25 cellular contexts compared by ENCODE assay signal in the genomic region with DNA sequence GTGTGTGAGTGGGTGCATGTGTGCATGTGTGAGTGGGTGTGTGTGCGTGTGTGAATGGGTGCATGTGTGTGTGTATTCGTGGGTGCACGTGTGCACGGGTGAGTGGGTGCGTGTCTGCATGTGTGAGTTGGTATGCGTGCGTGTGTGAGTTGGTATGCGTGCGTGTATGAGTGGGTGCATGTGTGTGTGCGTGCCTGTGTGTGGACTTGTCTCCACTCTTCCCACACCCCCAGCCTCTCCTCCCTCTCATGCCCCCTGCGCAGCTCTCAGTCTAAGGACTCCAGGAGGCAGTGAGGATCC. TPM values are rescaled to one million over a fixed set of nuclear protein-coding genes. Genes with fewer than 3 reads are reported as not detected.
DNase-seq lines count a peak whose midpoint lies in the region; FAIRE-seq and TF ChIP-seq lines count a peak whose summit lies in the region.
"Had no signal": no experiment of that assay in that cellular context is flagged by ENCODE, and none has a peak within 500 bp of the region (broad histone marks: within the 10 kb centered on the region; RNA-seq: fewer than 3 reads in every experiment).

No MANE protein-coding gene starts in this region.

- H4K12ac ChIP-seq in trophoblast cell (ENCODE audit: low read depth, low read length), result no peak overlapping the region

- H2AFZ ChIP-seq in astrocyte (ENCODE audit: low read depth, low read length), result no peak overlapping the region
- no peak overlapping the region for H2AFZ ChIP-seq in H1 (ENCODE audit: low read length)
- no peak overlapping the region for H2AFZ ChIP-seq in trophoblast cell (ENCODE audit: insufficient read depth, low read length, poor library complexity)

- H4K20me1 ChIP-seq in astrocyte (ENCODE audit: insufficient read depth, low read length) (no peaks in the 10 kb centered on the region), H1 (replicated peaks in 1 of 2; ENCODE audit: control insufficient read depth in 1 of 2, insufficient read depth in 2 of 2, low read length in 2 of 2) (peaks cover 0 to 7% of the 10 kb centered on the region in 2 experiments)
- H4K20me1 ChIP-seq: BLaER1 had no signal

- H3K27me3 Mint-ChIP-seq in astrocyte (ENCODE audit: low read depth, unreplicated experiment), result peaks cover 37% of the 10 kb centered on the region

- H3K27ac Mint-ChIP-seq in astrocyte (ENCODE audit: unreplicated experiment), result no peak overlapping the region
- H3K27ac Mint-ChIP-seq: CD4-positive, alpha-beta memory T cell; HFFc6; IgD-negative memory B cell had no signal

- H3K27me3 ChIP-seq in astrocyte (ENCODE audit: insufficient read depth, low read length) (peaks cover 8% of the 10 kb centered on the region), H1 (replicated peaks in 1 of 4; ENCODE audit: control insufficient read depth in 3 of 4, extremely low read depth in 1 of 4, insufficient read depth in 3 of 4, low read length in 3 of 4) (no peaks in the 10 kb centered on the region), trophoblast cell (ENCODE audit: insufficient read depth, low read length) (no peaks in the 10 kb centered on the region)
- H3K27me3 ChIP-seq: BLaER1 had no signal

- POLR2A ChIA-PET in HEK293 (lab: Yijun Ruan, JAX) (no interaction called here), H1 (lab: Charles Lee; ENCODE audit: partially characterized antibody) (no interaction called here)

- H2BK15ac ChIP-seq in H1 (ENCODE audit: low read length), result no peak overlapping the region

- H3K23me2 ChIP-seq in H1 (ENCODE audit: low read depth, low read length), result peaks cover 5% of the 10 kb centered on the region; the same call in 1 of the 2 replicates

- H3K79me1 ChIP-seq in H1 (ENCODE audit: low read depth, low read length) (no peaks in the 10 kb centered on the region), trophoblast cell (ENCODE audit: low read length) (no peaks in the 10 kb centered on the region)

- peaks cover 2% of the 10 kb centered on the region for H3K4me1 Mint-ChIP-seq in astrocyte (ENCODE audit: low read depth, unreplicated experiment)
- H3K4me1 Mint-ChIP-seq: CD4-positive, alpha-beta memory T cell; IgD-negative memory B cell had no signal

- H3K4ac ChIP-seq in H1 (replicated peaks; ENCODE audit: insufficient read length, low read depth, low read length), result no peak overlapping the region
- no peak overlapping the region for H3K4ac ChIP-seq in trophoblast cell (ENCODE audit: low read depth, low read length)

- H3K4me1 ChIP-seq in HEK293 (ENCODE audit: control insufficient read depth, insufficient read depth, low read length) (no peaks in the 10 kb centered on the region), astrocyte (ENCODE audit: insufficient read depth, low read length) (no peaks in the 10 kb centered on the region), H1 (replicated peaks in 1 of 4; ENCODE audit: control insufficient read depth in 3 of 4, insufficient read depth in 4 of 4, low read length in 3 of 4) (no peaks in the 10 kb centered on the region; a peak in 1 of 7 replicates), trophoblast cell (ENCODE audit: control insufficient read depth in 1 of 2, insufficient read depth in 2 of 2, low read length in 2 of 2) (no peaks in the 10 kb centered on the region)

- no peak overlapping the region for H2BK12ac ChIP-seq in H1 (ENCODE audit: low read depth, low read length)
- H2BK12ac ChIP-seq in trophoblast cell (ENCODE audit: low read length), result no peak overlapping the region

- no peaks in the 10 kb centered on the region for H3K9me3 ChIP-seq in HEK293 (ENCODE audit: control insufficient read depth, insufficient read depth, low read depth, low read length)
- H3K9me3 ChIP-seq in astrocyte (ENCODE audit: insufficient read depth, low read depth, low read length), result no peaks in the 10 kb centered on the region
- H3K9me3 ChIP-seq in H1 (ENCODE audit: insufficient read depth in 2 of 2, low read depth in 1 of 2, low read length in 1 of 2), result no peaks in the 10 kb centered on the region
- H3K9me3 ChIP-seq in trophoblast cell (ENCODE audit: insufficient read depth, low read depth, low read length), result peaks cover 7% of the 10 kb centered on the region
- H3K9me3 ChIP-seq: BLaER1 had no signal

- H3K4me2 ChIP-seq in astrocyte (ENCODE audit: low read length), result no peak overlapping the region
- H3K4me2 ChIP-seq in H1 (ENCODE audit: insufficient read depth in 1 of 2, low read depth in 2 of 2, low read length in 2 of 2), result no peak overlapping the region
- no peak overlapping the region for H3K4me2 ChIP-seq in trophoblast cell (ENCODE audit: low read length)
- H3K4me2 ChIP-seq: BLaER1 had no signal

- H2AK5ac ChIP-seq in H1 (ENCODE audit: low read depth, low read length), result no peak overlapping the region
- no peak overlapping the region for H2AK5ac ChIP-seq in trophoblast cell (ENCODE audit: low read length)

- TF ChIP-seq RAD21 in H1 (IDR thresholded peaks at IDR 0.05 in 1 of 2, conservative IDR thresholded peaks at IDR 0.05 in 1 of 2; ENCODE audit: low read depth in 2 of 2, low read length in 2 of 2), result no peak

- no peak overlapping the region for H2BK20ac ChIP-seq in H1 (ENCODE audit: low read length)

- H3K36me3 Mint-ChIP-seq in astrocyte (ENCODE audit: low read depth, unreplicated experiment), result no peaks in the 10 kb centered on the region
- H3K36me3 Mint-ChIP-seq: CD14-positive monocyte; CD4-positive, alpha-beta memory T cell; IgD-negative memory B cell had no signal

- 90% methylated on average over 11 of the region's 11 CpGs; no CpG with 5 or more reads in 1 of the 2 experiments for whole genome bisulfite sequencing in H1 (ENCODE audit: extremely low coverage in 1 of 2, insufficient coverage in 1 of 2, insufficient read length in 1 of 2, insufficient replicate concordance in 2 of 2, low coverage in 1 of 2, low lambda C conversion rate in 2 of 2, missing lambda C conversion rate in 1 of 2), 2 experiments
- WGBS in trophoblast cell (ENCODE audit: extremely low coverage, insufficient coverage, insufficient read length), result 100% methylated on average over 4 of the region's 11 CpGs

- H3K9me3 Mint-ChIP-seq in astrocyte (ENCODE audit: unreplicated experiment), result peaks cover 1% of the 10 kb centered on the region
- H3K9me3 Mint-ChIP-seq: CD4-positive, alpha-beta memory T cell; HFFc6; IgD-negative memory B cell had no signal

- H3K23ac ChIP-seq in H1 (ENCODE audit: insufficient read length) (no peak overlapping the region), trophoblast cell (ENCODE audit: low read length) (no peak overlapping the region)

- no peak for DNase-seq in astrocyte (ENCODE audit: low read depth)
- no peak for DNase-seq in H1 (ENCODE audit: low read depth in 1 of 2, low spot score in 2 of 2)
- no peak for DNase-seq in trophoblast cell
- DNase-seq in stimulated activated CD8-positive, alpha-beta memory T cell treated with anti-CD3 and anti-CD28 coated beads, Interleukin-4, amount 100 ng/mL, for 48 hours, result no peak
- no peak for DNase-seq in activated CD4-positive, alpha-beta T cell treated with anti-CD3 and anti-CD28 coated beads, Interleukin-2, amount 50 U/mL, for 4 hours
- no peak for DNase-seq in Ammon's horn (ENCODE audit: low spot score)
- no peak for DNase-seq in frontal cortex (ENCODE audit: low spot score in 2 of 2)
- DNase-seq: ACHN, AML-193, DMS153, DMS79 treated with DMSO at 0.1 percent for 48 hours, GF-D8, HCEC 1CT, HFFc6, KBM-7 had no signal

- TF ChIP-seq EP300 in H1 (IDR thresholded peaks at IDR 0.05; ENCODE audit: borderline replicate concordance in 1 of 2, low read depth in 2 of 2, low read length in 2 of 2), result no peak

- H4K91ac ChIP-seq in H1 (replicated peaks; ENCODE audit: insufficient read length, low read length) (no peak overlapping the region), trophoblast cell (ENCODE audit: low read depth, low read length) (no peak overlapping the region)

- H3K36me3 ChIP-seq in HEK293 (ENCODE audit: control insufficient read depth in 2 of 2, insufficient read depth in 1 of 2, low read length in 2 of 2) (no peaks in the 10 kb centered on the region), astrocyte (ENCODE audit: insufficient read depth, low read length) (no peaks in the 10 kb centered on the region), H1 (ENCODE audit: control insufficient read depth in 2 of 4, insufficient read depth in 4 of 4, low read length in 3 of 4) (no peaks in the 10 kb centered on the region), trophoblast cell (ENCODE audit: control insufficient read depth in 1 of 2, insufficient read depth in 2 of 2, low read length in 2 of 2) (no peaks in the 10 kb centered on the region)
- H3K36me3 ChIP-seq: BLaER1 had no signal

- CTCF ChIA-PET in HEK293 (lab: Yijun Ruan, JAX), result interaction anchor here (0.6 to 1.3 kb wide), 2 partner anchors 14 to 95 kb away, joined by 3 to 4 read pairs; no protein-coding TSS in a partner anchor
- CTCF ChIA-PET in H1 (lab: Charles Lee; ENCODE audit: partially characterized antibody), result interaction anchor here (1.0 to 3.4 kb wide), 3 partner anchors 15 to 20 kb away, joined by 3 to 14 read pairs (median 3); no protein-coding TSS in a partner anchor

- TF ChIP-seq CTCF in HEK293 (tag by site-specific recombination; IDR thresholded peaks at IDR 0.05) (no peak), astrocyte (IDR thresholded peaks at IDR 0.05; ENCODE audit: insufficient read depth, low read depth, low read length) (no peak), H1 (IDR thresholded peaks at IDR 0.05; ENCODE audit: control extremely low read depth in 1 of 3, insufficient read depth in 1 of 3, low read depth in 1 of 3, low read length in 3 of 3) (no peak)

- H3K14ac ChIP-seq in H1 (ENCODE audit: insufficient read length) (no peak overlapping the region), trophoblast cell (ENCODE audit: low read length) (no peak overlapping the region)

- H3K9ac ChIP-seq in astrocyte (ENCODE audit: low read length) (no peak overlapping the region), H1 (replicated peaks in 1 of 4; ENCODE audit: extremely low read depth in 1 of 4, low read depth in 3 of 4, low read length in 3 of 4) (no peak overlapping the region), trophoblast cell (ENCODE audit: low read length) (no peak overlapping the region)
- H3K9ac ChIP-seq: BLaER1 had no signal

- H2BK5ac ChIP-seq in H1 (ENCODE audit: low read depth, low read length) (peak overlapping the region; percentile 47; the same call in 1 of the 2 replicates), trophoblast cell (ENCODE audit: low read depth, low read length, poor library complexity) (no peak overlapping the region)

- H3K79me2 ChIP-seq in astrocyte (ENCODE audit: insufficient read depth, low read length) (no peaks in the 10 kb centered on the region), H1 (ENCODE audit: control insufficient read depth in 1 of 2, insufficient read depth in 2 of 2, low read length in 2 of 2) (no peaks in the 10 kb centered on the region), trophoblast cell (ENCODE audit: control insufficient read depth, insufficient read depth, low read length, poor library complexity) (no peaks in the 10 kb centered on the region)

- no peak for FAIRE-seq in astrocyte (lab: Jason Lieb, UNC)
- no peak for FAIRE-seq in H1 (lab: Jason Lieb, UNC)
- FAIRE-seq in frontal cortex (lab: Jason Lieb, UNC), result no peak
- FAIRE-seq: A204.1, GM19239 had no signal

- no peak overlapping the region for H3K56ac ChIP-seq in H1 (replicated peaks; ENCODE audit: insufficient read length, low read depth, low read length)

- peak overlapping the region; percentile 56 for H3K4me3 Mint-ChIP-seq in astrocyte (ENCODE audit: unreplicated experiment)
- H3K4me3 Mint-ChIP-seq: CD14-positive monocyte; CD4-positive, alpha-beta memory T cell; HFFc6; IgD-negative memory B cell had no signal

- H3K18ac ChIP-seq in H1 (ENCODE audit: extremely low read depth, low read length), result no peak overlapping the region
- no peak overlapping the region for H3K18ac ChIP-seq in trophoblast cell (ENCODE audit: low read length)

- H4K8ac ChIP-seq in H1 (ENCODE audit: extremely low read depth, insufficient read depth, low read length) (no peak overlapping the region), trophoblast cell (ENCODE audit: low read depth, low read length) (no peak overlapping the region)

- H2BK120ac ChIP-seq in H1 (replicated peaks; ENCODE audit: low read depth, low read length) (no peak overlapping the region), trophoblast cell (ENCODE audit: insufficient read depth, low read length, poor library complexity) (no peak overlapping the region)

- H3K4me3 ChIP-seq in HEK293 (ENCODE audit: low read depth, low read length) (no peak overlapping the region), astrocyte (ENCODE audit: insufficient read depth, low read depth, low read length) (no peak overlapping the region), H1 (ENCODE audit: extremely low read depth in 1 of 4, insufficient read depth in 2 of 4, low read depth in 3 of 4, low read length in 4 of 4) (no peak overlapping the region), trophoblast cell (ENCODE audit: low read depth, low read length) (peak overlapping the region; percentile 62)
- H3K4me3 ChIP-seq: BLaER1 had no signal

- TF ChIP-seq POLR2A in H1 (IDR thresholded peaks at IDR 0.05; ENCODE audit: control extremely low read depth in 1 of 2, low read depth in 2 of 2, low read length in 2 of 2), result no peak

- no peak overlapping the region for H3K27ac ChIP-seq in HEK293 (ENCODE audit: extremely low read depth, low read depth, low read length)
- no peak overlapping the region for H3K27ac ChIP-seq in astrocyte (ENCODE audit: low read depth, low read length)
- H3K27ac ChIP-seq in H1 (ENCODE audit: low read depth, low read length), result no peak overlapping the region
- no peak overlapping the region for H3K27ac ChIP-seq in trophoblast cell (ENCODE audit: low read depth, low read length)
- H3K27ac ChIP-seq: BLaER1, HL-60 had no signal

- no peak overlapping the region for H4K5ac ChIP-seq in H1 (ENCODE audit: insufficient read length, low read depth, low read length)

RNA-seq across cellular contexts. Expression of a gene that starts 5.1 kb away (rescaled TPM):
- not detected in 2 replicates for total RNA-seq in astrocyte
- total RNA-seq in H1 (2021; fragmentation: NEBNext Ultra II Directional; extraction: Animal tissue kit (Norgen Biotek cat#: 25700)), result not detected in 2 replicates
- 0.06 TPM in 2 replicates for polyA plus RNA-seq in H1 (2011; rRNA removed)
- 0.03 TPM for polyA plus RNA-seq in H1 (2011; cell fraction: cytosol; rRNA removed)
- polyA plus RNA-seq in H1 (2011; cell fraction: nucleus; rRNA removed), result 0.31 TPM
- 0.03 to 0.15 TPM (median 0.07 TPM) in 3 of 4 replicates, not detected in the other for polyA plus RNA-seq in H1 (2012, experiment 1 of 2)
- polyA plus RNA-seq in H1 (2012, experiment 2 of 2), result not detected
- polyA plus RNA-seq in H1 (2013, experiment 1 of 2), result 0.02 TPM
- 0.04 TPM for polyA plus RNA-seq in H1 (2013, experiment 2 of 2)
- not detected in 2 replicates for polyA minus RNA-seq in H1 (2011; rRNA and poly(A)+ RNA removed)
- polyA minus RNA-seq in H1 (2011; cell fraction: cytosol; rRNA and poly(A)+ RNA removed), result not detected
- polyA minus RNA-seq in H1 (2011; cell fraction: nucleus; rRNA and poly(A)+ RNA removed), result not detected
- 0.12 and 0.17 TPM in 2 replicates for polyA plus RNA-seq in trophoblast cell (2013)
- total RNA-seq in frontal cortex, result 1.6 TPM
- total RNA-seq: H4, HT1080 had no signal
- polyA plus RNA-seq: CD14-positive monocyte, IgD-negative memory B cell had no signal
